20 cellular contexts compared by ENCODE assay signal in the genomic region with DNA sequence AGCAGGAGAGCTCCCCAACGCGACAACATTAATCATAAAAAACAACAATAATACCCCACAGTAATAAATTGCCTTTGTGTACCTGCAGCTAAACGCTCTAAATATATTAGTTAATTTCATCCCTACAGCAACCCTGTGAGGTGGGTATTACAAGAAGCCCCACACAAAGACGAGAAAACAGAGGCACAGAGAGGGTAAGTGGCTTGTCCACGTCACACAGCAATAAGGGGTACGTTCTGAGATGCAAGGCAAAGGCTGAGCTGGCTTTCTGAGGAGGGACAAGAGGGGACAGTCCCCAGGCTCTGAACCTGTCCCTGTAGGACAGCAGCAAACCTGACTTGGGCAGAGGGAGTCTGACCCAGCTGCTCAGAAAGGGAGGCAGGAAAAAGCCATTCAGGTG.
"Had no signal": no experiment of that assay in that cellular context is flagged by ENCODE, and none has a peak within 500 bp of the region (broad histone marks: within the 10 kb centered on the region; RNA-seq: fewer than 3 reads in every experiment).

No MANE protein-coding gene starts in this region.

- H3K4me3 ChIP-seq: neural progenitor cell, upper lobe of left lung had no signal

- H3K9me3 ChIP-seq: upper lobe of left lung had no signal

- H3K9me3 Mint-ChIP-seq: activated T-helper 17 cell treated with anti-CD3 and anti-CD28 coated beads, Interleukin-2, amount 50 U/mL, for 72 hours; dendritic cell treated with granulocyte-macrophage colony-stimulating factor and Interleukin-4, amounts not matched to agents 40 ng/mL and 50 ng/mL, for 4 days; mesothelial cell of epicardium; neural progenitor cell; T-helper 2 cell treated with Interferon-gamma antibody and Interleukin-4, amounts not matched to agents 5 μg/mL and 100 μg/mL, for 36 hours had no signal

- H3K4me3 Mint-ChIP-seq: activated T-helper 17 cell treated with anti-CD3 and anti-CD28 coated beads, Interleukin-2, amount 50 U/mL, for 72 hours; dendritic cell treated with granulocyte-macrophage colony-stimulating factor and Interleukin-4, amounts not matched to agents 40 ng/mL and 50 ng/mL, for 4 days; mesothelial cell of epicardium; naive thymus-derived CD8-positive, alpha-beta T cell; neural progenitor cell; T-helper 2 cell treated with Interferon-gamma antibody and Interleukin-4, amounts not matched to agents 5 μg/mL and 100 μg/mL, for 36 hours had no signal

- ATAC-seq: activated T-helper 17 cell treated with anti-CD3 and anti-CD28 coated beads, Interleukin-2, amount 50 U/mL, for 72 hours; esophagus mucosa; naive thymus-derived CD8-positive, alpha-beta T cell; stimulated activated naive CD8-positive, alpha-beta T cell treated with anti-CD3 and anti-CD28 coated beads, Interleukin-15, Interleukin-2, amounts not matched to agents 100 U/mL and 50 U/mL, for 24 hours had no signal

- H2AFZ ChIP-seq: neural progenitor cell had no signal

- DNase-seq: activated CD4-positive, alpha-beta T cell treated with anti-CD3 and anti-CD28 coated beads, Interleukin-2, amount 50 U/mL, for 1 hour; activated CD4-positive, CD25-positive, alpha-beta regulatory T cell treated with anti-CD3 and anti-CD28 coated beads, Interleukin-2, amount 50 U/mL, for 72 hours; activated naive CD4-positive, alpha-beta T cell treated with Interleukin-2 at 50 U/mL for 16 hours; activated T-cell treated with anti-CD3 and anti-CD28 coated beads, Interleukin-2, amount 50 U/mL, for 1 hour; effector CD4-positive, alpha-beta T cell; hippocampal formation; kidney glomerular epithelial cell; left ventricle myocardium superior; mammary epithelial cell; naive thymus-derived CD8-positive, alpha-beta T cell; stimulated activated CD4-positive, alpha-beta T cell treated with anti-CD3 and anti-CD28 coated beads, Interleukin-4, amount 100 ng/mL, for 24 hours; stimulated activated naive CD8-positive, alpha-beta T cell treated with anti-CD3 and anti-CD28 coated beads, Interleukin-15, Interleukin-2, amounts not matched to agents 100 U/mL and 50 U/mL, for 24 hours; upper lobe of left lung had no signal

- H3K9ac ChIP-seq: neural progenitor cell had no signal

- H3K27ac Mint-ChIP-seq: activated T-helper 17 cell treated with anti-CD3 and anti-CD28 coated beads, Interleukin-2, amount 50 U/mL, for 72 hours; dendritic cell treated with granulocyte-macrophage colony-stimulating factor and Interleukin-4, amounts not matched to agents 40 ng/mL and 50 ng/mL, for 4 days; neural progenitor cell; T-helper 2 cell treated with Interferon-gamma antibody and Interleukin-4, amounts not matched to agents 5 μg/mL and 100 μg/mL, for 36 hours had no signal

- H3K4me2 ChIP-seq: neural progenitor cell had no signal

- H3K36me3 ChIP-seq: neural progenitor cell had no signal

- H3K27ac ChIP-seq: neural progenitor cell, upper lobe of left lung, VCaP had no signal

- H3K27me3 Mint-ChIP-seq: activated T-helper 17 cell treated with anti-CD3 and anti-CD28 coated beads, Interleukin-2, amount 50 U/mL, for 72 hours; dendritic cell treated with granulocyte-macrophage colony-stimulating factor and Interleukin-4, amounts not matched to agents 40 ng/mL and 50 ng/mL, for 4 days; naive thymus-derived CD8-positive, alpha-beta T cell had no signal

- H3K27me3 ChIP-seq: neural progenitor cell, upper lobe of left lung had no signal
